8 cellular contexts compared by ENCODE assay signal in genomic region chr4:47510506-47511143, GRCh38. TPM values are rescaled to one million over a fixed set of nuclear protein-coding genes. Genes with fewer than 3 reads are reported as not detected.
DNase-seq lines count a peak whose midpoint lies in the region; ATAC-seq and TF ChIP-seq lines count a peak whose summit lies in the region.

No MANE protein-coding gene starts in this region.

- no peaks in the 10 kb centered on the region for H3K36me3 ChIP-seq in kidney epithelial cell (ENCODE audit: control insufficient read depth, insufficient read depth, low read length)
- no peaks in the 10 kb centered on the region for H3K36me3 ChIP-seq in CD8-positive, alpha-beta memory T cell (ENCODE audit: insufficient read depth, low read length)

- DNase-seq in RPMI8226 = peak; percentile 20
- DNase-seq in kidney epithelial cell (ENCODE audit: low read depth) = no peak
- no peak for DNase-seq in CD8-positive, alpha-beta memory T cell
- no peak for DNase-seq in NCI-H748 treated with DMSO at 0.1 percent for 48 hours (lab: John Stamatoyannopoulos, UW)
- no peak for DNase-seq in NCI-H526 (lab: John Stamatoyannopoulos, UW)
- no peak for DNase-seq in NCI-H345 treated with DMSO at 0.1 percent for 48 hours (lab: John Stamatoyannopoulos, UW; ENCODE audit: unreplicated experiment)

- H3K27me3 Mint-ChIP-seq in CD8-positive, alpha-beta memory T cell = no peaks in the 10 kb centered on the region

- no peak overlapping the region for H3K4me3 Mint-ChIP-seq in CD8-positive, alpha-beta memory T cell

- no peaks in the 10 kb centered on the region for H3K27me3 ChIP-seq in kidney epithelial cell (ENCODE audit: control insufficient read depth, insufficient read depth, low read length)
- H3K27me3 ChIP-seq in CD8-positive, alpha-beta memory T cell (ENCODE audit: insufficient read depth, low read length, poor library complexity, severe bottlenecking) = no peaks in the 10 kb centered on the region

- H3K4me3 ChIP-seq in kidney epithelial cell (ENCODE audit: low read depth, low read length) = no peak overlapping the region
- H3K4me3 ChIP-seq in CD8-positive, alpha-beta memory T cell (ENCODE audit: low read length) = no peak overlapping the region

- no peaks in the 10 kb centered on the region for H3K9me3 Mint-ChIP-seq in CD8-positive, alpha-beta memory T cell

- H3K9me3 ChIP-seq in CD8-positive, alpha-beta memory T cell (ENCODE audit: low read length) = no peaks in the 10 kb centered on the region

- H3K4me1 Mint-ChIP-seq in CD8-positive, alpha-beta memory T cell = peaks cover 17 to 26% (median 21%) of the 10 kb centered on the region in 3 donors

- ATAC-seq in GM18868 (IDR thresholded peaks at IDR 0.05; ENCODE audit: unreplicated experiment) = peak; percentile 98
- peak; percentile 99 for ATAC-seq in HG02938 (IDR thresholded peaks at IDR 0.05; ENCODE audit: unreplicated experiment)

- H3K36me3 Mint-ChIP-seq in CD8-positive, alpha-beta memory T cell = peaks cover 4 to 16% (median 14%) of the 10 kb centered on the region in 3 donors

- CTCF ChIA-PET in CD8-positive, alpha-beta memory T cell (lab: Charles Lee) = no interaction called here

- peak overlapping the region in 4 of 8 donors; percentile 5 to 58 (median 38) for H3K27ac Mint-ChIP-seq in CD8-positive, alpha-beta memory T cell

- peaks cover 9% of the 10 kb centered on the region for H3K4me1 ChIP-seq in CD8-positive, alpha-beta memory T cell (ENCODE audit: insufficient read depth, low read length)

- TF ChIP-seq CTCF in kidney epithelial cell (IDR thresholded peaks at IDR 0.05; ENCODE audit: insufficient read depth, low read length, poor library complexity, severe bottlenecking) = peak; percentile 5

- POLR2A ChIA-PET in CD8-positive, alpha-beta memory T cell (lab: Charles Lee) = no interaction called here

- H3K27ac ChIP-seq in CD8-positive, alpha-beta memory T cell (ENCODE audit: low read depth, low read length) = no peak overlapping the region

RNA-seq across cellular contexts. Expression of gene ATP10D, which starts 25.6 kb away (rescaled TPM):
- total RNA-seq in kidney epithelial cell = 11.3 and 13.9 TPM in 2 replicates
- total RNA-seq in CD8-positive, alpha-beta memory T cell = 1 to 10 TPM; 6.3 to 7.2 TPM
- 6.4 TPM for polyA plus RNA-seq in CD8-positive, alpha-beta memory T cell

RNA-seq across cellular contexts. Expression of gene COMMD8, which starts 47.1 kb away (rescaled TPM):
- 33.7 and 38.1 TPM in 2 replicates for total RNA-seq in kidney epithelial cell
- 10 to 100 TPM; 29.0 to 33.6 TPM for total RNA-seq in CD8-positive, alpha-beta memory T cell
- 55.0 TPM for polyA plus RNA-seq in CD8-positive, alpha-beta memory T cell
